In the genomic region with DNA sequence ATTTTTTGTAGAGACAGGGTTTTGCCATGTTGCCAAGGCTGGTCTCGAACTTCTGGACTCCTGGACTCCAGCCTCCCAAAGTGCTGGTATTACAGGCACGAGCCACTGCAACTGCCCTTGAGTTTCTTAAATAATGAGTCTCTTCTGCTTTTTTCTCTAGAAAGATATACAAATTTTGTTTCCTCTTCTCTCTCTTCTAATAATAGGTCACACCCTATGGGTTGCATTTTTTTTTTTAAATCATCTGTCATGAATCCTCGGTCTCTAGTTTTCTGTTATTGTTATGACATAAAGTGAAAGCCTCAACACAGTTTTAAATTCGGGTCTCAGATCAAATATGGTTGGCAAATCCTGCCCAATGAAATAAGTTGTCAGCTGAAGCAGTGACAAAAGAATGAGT, we compare ENCODE assay signal across 12 cellular contexts.
DNase-seq lines count a peak whose midpoint lies in the region; ATAC-seq and TF ChIP-seq lines count a peak whose summit lies in the region.
"Had no signal": no experiment of that assay in that cellular context is flagged by ENCODE, and none has a peak within 500 bp of the region (broad histone marks: within the 10 kb centered on the region; RNA-seq: fewer than 3 reads in every experiment).

No MANE protein-coding gene starts in this region.

- in situ Hi-C loops in GM13977 (cut with MboI; ENCODE audit: low pct_unique_long_range_greater_than_20kb, low sequenced_read_pairs, unreplicated experiment): no loop called here

- no peak overlapping the region for H3K4me3 Mint-ChIP-seq in nephron progenitor cell
- H3K4me3 Mint-ChIP-seq in T-helper 2 cell treated with Interferon-gamma antibody and Interleukin-4, amounts not matched to agents 5 μg/mL and 100 μg/mL, for 36 hours: no peak overlapping the region
- H3K4me3 Mint-ChIP-seq: activated CD4-positive, alpha-beta T cell treated with anti-CD3 and anti-CD28 coated beads, Interleukin-2, amount 10 ng/mL, durations not matched to agents 7 days and 5 days; stimulated activated effector memory CD8-positive, alpha-beta T cell treated with anti-CD3 and anti-CD28 coated beads, Interleukin-12 subunit alpha, Interleukin-12 subunit beta, amount 100 ng/mL, for 72 hours had no signal

- no peak overlapping the region for H3K27ac Mint-ChIP-seq in nephron progenitor cell
- H3K27ac Mint-ChIP-seq in T-helper 2 cell treated with Interferon-gamma antibody and Interleukin-4, amounts not matched to agents 5 μg/mL and 100 μg/mL, for 36 hours: no peak overlapping the region
- H3K27ac Mint-ChIP-seq: activated CD4-positive, alpha-beta T cell treated with anti-CD3 and anti-CD28 coated beads, Interleukin-2, amount 10 ng/mL, durations not matched to agents 7 days and 5 days; stimulated activated effector memory CD8-positive, alpha-beta T cell treated with anti-CD3 and anti-CD28 coated beads, Interleukin-12 subunit alpha, Interleukin-12 subunit beta, amount 100 ng/mL, for 72 hours had no signal

- intact Hi-C loops in posterior vena cava (cut with DNase I): loop anchor here in 1 of 2 donors (2.0 kb wide), 1 partner anchor 61 kb away; no protein-coding TSS in a partner anchor

- H3K27me3 Mint-ChIP-seq in nephron progenitor cell (ENCODE audit: low read depth, poor library complexity): peaks cover 16% of the 10 kb centered on the region
- peaks cover 9% of the 10 kb centered on the region for H3K27me3 Mint-ChIP-seq in T-helper 2 cell treated with Interferon-gamma antibody and Interleukin-4, amounts not matched to agents 5 μg/mL and 100 μg/mL, for 36 hours (ENCODE audit: low read depth)

- peaks cover 4% of the 10 kb centered on the region for H3K4me1 Mint-ChIP-seq in nephron progenitor cell
- peaks cover 2% of the 10 kb centered on the region for H3K4me1 Mint-ChIP-seq in T-helper 2 cell treated with Interferon-gamma antibody and Interleukin-4, amounts not matched to agents 5 μg/mL and 100 μg/mL, for 36 hours (ENCODE audit: low read depth)
- H3K4me1 Mint-ChIP-seq: activated CD4-positive, alpha-beta T cell treated with anti-CD3 and anti-CD28 coated beads, Interleukin-2, amount 10 ng/mL, durations not matched to agents 7 days and 5 days; stimulated activated effector memory CD8-positive, alpha-beta T cell treated with anti-CD3 and anti-CD28 coated beads, Interleukin-12 subunit alpha, Interleukin-12 subunit beta, amount 100 ng/mL, for 72 hours had no signal

- TF ChIP-seq CTCF in GM13977 (IDR thresholded peaks at IDR 0.05; ENCODE audit: extremely low read depth, insufficient read depth, missing control alignments) (no peak), nephron progenitor cell (IDR thresholded peaks at IDR 0.05) (no peak)

- peak; percentile 59 for DNase-seq in GM13977 (ENCODE audit: low spot score)
- DNase-seq in NOMO-1 (lab: John Stamatoyannopoulos, UW; ENCODE audit: unreplicated experiment in 2 of 2): peak; percentile 60 to 97
- no peak for DNase-seq in posterior vena cava (ENCODE audit: low spot score)
- DNase-seq in stimulated activated CD4-positive, alpha-beta T cell treated with anti-CD3 and anti-CD28 coated beads, Interleukin-4, amount 100 ng/mL, for 24 hours: no peak
- no peak for DNase-seq in nephron progenitor cell
- DNase-seq in T-helper 2 cell treated with Interferon-gamma antibody and Interleukin-4, amounts not matched to agents 5 μg/mL and 100 μg/mL, for 36 hours (ENCODE audit: low spot score): no peak
- DNase-seq: activated CD4-positive, alpha-beta T cell treated with anti-CD3 and anti-CD28 coated beads, Interleukin-2, amount 10 ng/mL, durations not matched to agents 7 days and 5 days; activated effector memory CD4-positive, alpha-beta T cell treated with anti-CD3 and anti-CD28 coated beads, Interleukin-2, amount 50 U/mL, for 16 hours; NCI-H1092 had no signal

- ATAC-seq in GM21367 (IDR thresholded peaks at IDR 0.05; ENCODE audit: unreplicated experiment): peak; percentile 46
- peak; percentile 50 for ATAC-seq in HG03066 (IDR thresholded peaks at IDR 0.05; ENCODE audit: low read depth, unreplicated experiment)
- ATAC-seq: stimulated activated effector memory CD8-positive, alpha-beta T cell treated with anti-CD3 and anti-CD28 coated beads, Interleukin-12 subunit alpha, Interleukin-12 subunit beta, amount 100 ng/mL, for 72 hours had no signal

- H3K36me3 Mint-ChIP-seq in nephron progenitor cell (ENCODE audit: low read depth): no peaks in the 10 kb centered on the region
- no peaks in the 10 kb centered on the region for H3K36me3 Mint-ChIP-seq in T-helper 2 cell treated with Interferon-gamma antibody and Interleukin-4, amounts not matched to agents 5 μg/mL and 100 μg/mL, for 36 hours (ENCODE audit: low read depth)
- H3K36me3 Mint-ChIP-seq: stimulated activated effector memory CD8-positive, alpha-beta T cell treated with anti-CD3 and anti-CD28 coated beads, Interleukin-12 subunit alpha, Interleukin-12 subunit beta, amount 100 ng/mL, for 72 hours had no signal

- peaks cover 9% of the 10 kb centered on the region for H3K9me3 Mint-ChIP-seq in nephron progenitor cell
- no peaks in the 10 kb centered on the region for H3K9me3 Mint-ChIP-seq in T-helper 2 cell treated with Interferon-gamma antibody and Interleukin-4, amounts not matched to agents 5 μg/mL and 100 μg/mL, for 36 hours
- H3K9me3 Mint-ChIP-seq: activated CD4-positive, alpha-beta T cell treated with anti-CD3 and anti-CD28 coated beads, Interleukin-2, amount 10 ng/mL, durations not matched to agents 7 days and 5 days; stimulated activated effector memory CD8-positive, alpha-beta T cell treated with anti-CD3 and anti-CD28 coated beads, Interleukin-12 subunit alpha, Interleukin-12 subunit beta, amount 100 ng/mL, for 72 hours had no signal

Comparison
In these comparisons a context has a peak if more than half of its experiments do, and no peak if none do; other contexts are left out.
1. DNase-seq: peak in GM13977 (single experiment) and NOMO-1 (2 of 2); none in posterior vena cava (single experiment), stimulated activated CD4-positive, alpha-beta T cell treated with anti-CD3 and anti-CD28 coated beads, Interleukin-4, amount 100 ng/mL, for 24 hours (single experiment), nephron progenitor cell (single experiment) and T-helper 2 cell treated with Interferon-gamma antibody and Interleukin-4, amounts not matched to agents 5 μg/mL and 100 μg/mL, for 36 hours (single experiment).